In the genomic region with DNA sequence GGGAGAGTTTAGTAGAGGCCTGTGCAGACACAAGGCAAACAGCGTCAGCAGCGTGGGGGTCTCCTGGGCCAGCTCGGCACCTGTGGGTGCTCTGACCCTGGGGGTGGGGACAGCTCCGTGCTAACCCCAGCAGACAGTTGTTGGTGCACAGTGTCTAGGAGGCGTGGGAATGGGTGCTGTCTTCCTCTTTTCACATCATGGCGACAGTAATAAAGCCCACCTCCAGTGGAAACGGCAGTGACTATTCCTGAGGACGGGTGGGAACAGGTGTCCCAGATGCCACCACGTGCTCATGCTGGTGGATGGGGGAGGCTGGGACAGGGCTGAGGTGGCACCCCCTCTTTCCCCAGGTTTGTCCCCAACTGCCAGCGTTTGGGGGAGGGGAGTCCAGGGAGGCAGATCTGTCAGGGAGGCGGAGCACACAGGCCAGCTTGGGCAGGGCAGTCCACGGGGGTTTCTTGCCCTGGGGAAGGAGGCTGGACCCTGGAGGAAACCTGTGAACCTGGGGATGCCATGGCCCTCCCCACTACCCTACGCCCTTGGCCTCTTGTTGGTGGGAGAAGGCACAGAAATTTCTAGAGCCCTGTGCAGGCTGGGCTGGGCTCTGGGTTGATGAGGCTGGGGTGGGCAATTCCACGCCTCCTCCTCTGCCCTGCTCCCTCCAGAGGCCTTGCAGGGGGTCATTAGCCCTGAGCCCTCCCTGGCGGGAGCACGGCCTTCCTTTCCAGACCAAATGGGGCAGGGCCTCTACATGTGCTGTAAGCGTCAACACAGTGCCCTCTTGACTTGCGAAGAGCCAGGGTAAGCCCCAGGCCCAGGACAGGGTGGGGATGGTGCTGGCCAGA, we compare ENCODE assay signal across 1 cellular context.
TF ChIP-seq lines count a peak whose summit lies in the region.

No MANE protein-coding gene starts in this region.

TF ChIP-seq in H1, 55 proteins besides CTCF, POLR2A, EP300 and RAD21:
- TF ChIP-seq, protein P1, sequence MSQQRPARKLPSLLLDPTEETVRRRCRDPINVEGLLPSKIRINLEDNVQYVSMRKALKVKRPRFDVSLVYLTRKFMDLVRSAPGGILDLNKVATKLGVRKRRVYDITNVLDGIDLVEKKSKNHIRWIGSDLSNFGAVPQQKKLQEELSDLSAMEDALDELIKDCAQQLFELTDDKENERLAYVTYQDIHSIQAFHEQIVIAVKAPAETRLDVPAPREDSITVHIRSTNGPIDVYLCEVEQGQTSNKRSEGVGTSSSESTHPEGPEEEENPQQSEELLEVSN (IDR thresholded peaks at IDR 0.05), result 0 out of 2 replicates have a peak, but pooled peaks have one; percentile 25
- TF ChIP-seq FOSL1 (IDR thresholded peaks at IDR 0.05; ENCODE audit: insufficient read depth, low read depth, low read length), result no peak
